In the genomic region with DNA sequence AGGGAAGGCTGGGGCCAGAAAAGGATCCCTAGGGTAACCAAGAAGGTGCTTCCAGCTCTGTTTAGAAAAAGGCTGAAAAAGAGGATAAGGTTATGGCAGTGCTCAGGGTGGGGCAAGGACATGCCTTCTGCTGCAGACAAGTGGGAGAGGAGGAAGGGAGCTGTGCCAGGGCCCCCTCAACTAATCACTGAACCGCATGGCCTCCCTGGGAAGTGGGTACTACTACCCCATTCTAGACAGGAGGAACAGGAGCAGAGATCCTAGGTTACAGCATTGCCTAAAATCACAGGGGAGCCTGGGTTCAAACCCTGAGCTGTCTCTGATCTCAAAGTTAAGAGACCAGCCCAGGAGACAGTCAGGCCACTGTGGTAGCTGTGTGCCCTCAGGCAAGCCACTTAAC, we compare ENCODE assay signal across 17 cellular contexts.
DNase-seq lines count a peak whose midpoint lies in the region; ATAC-seq and TF ChIP-seq lines count a peak whose summit lies in the region.
"Had no signal": no experiment of that assay in that cellular context is flagged by ENCODE, and none has a peak within 500 bp of the region (broad histone marks: within the 10 kb centered on the region; RNA-seq: fewer than 3 reads in every experiment).

No MANE protein-coding gene starts in this region.

- H3K36me3 ChIP-seq in osteoblast (ENCODE audit: insufficient read depth, low read length): no peaks in the 10 kb centered on the region
- H3K36me3 ChIP-seq in thyroid gland: no peaks in the 10 kb centered on the region
- H3K36me3 ChIP-seq: BE2C, BLaER1 had no signal

- no peaks in the 10 kb centered on the region for H3K79me2 ChIP-seq in osteoblast (ENCODE audit: insufficient read depth, low read length)

- H3K27me3 ChIP-seq in osteoblast (ENCODE audit: insufficient read depth, low read length) (no peaks in the 10 kb centered on the region), thyroid gland (no peaks in the 10 kb centered on the region)
- H3K27me3 ChIP-seq: BE2C, BLaER1 had no signal

- H3K9me3 ChIP-seq in osteoblast (ENCODE audit: low read depth, low read length) (no peaks in the 10 kb centered on the region), thyroid gland (no peaks in the 10 kb centered on the region)
- H3K9me3 ChIP-seq: BE2C, BLaER1 had no signal

- TF ChIP-seq CTCF in osteoblast (IDR thresholded peaks at IDR 0.05; ENCODE audit: extremely low read depth, low read depth, low read length): no peak
- TF ChIP-seq CTCF in thyroid gland (IDR thresholded peaks at IDR 0.05): no peak

- H3K4me1 ChIP-seq in osteoblast (ENCODE audit: insufficient read depth, low read length) (no peaks in the 10 kb centered on the region), thyroid gland (peaks cover 72 to 85% of the 10 kb centered on the region in 2 donors)
- H3K4me1 ChIP-seq: BE2C had no signal

- no peak overlapping the region for H3K4me2 ChIP-seq in osteoblast (ENCODE audit: insufficient read depth, low read length)
- H3K4me2 ChIP-seq: BLaER1 had no signal

- no peak for TF ChIP-seq POLR2A in thyroid gland (IDR thresholded peaks at IDR 0.05)

- ATAC-seq in GM19035 (IDR thresholded peaks at IDR 0.05; ENCODE audit: unreplicated experiment): no peak

- peak; percentile 69 for DNase-seq in osteoblast (ENCODE audit: insufficient read length, low spot score, missing footprints)
- DNase-seq in thyroid gland: peak; percentile 90 to 92
- no peak for DNase-seq in inferior parietal cortex (ENCODE audit: extremely low spot score)
- no peak for DNase-seq in foreskin melanocyte
- DNase-seq: 8988T; ACHN; BE2C; CD4-positive, alpha-beta memory T cell; CD4-positive, CD25-positive, alpha-beta regulatory T cell; CD8-positive, alpha-beta memory T cell; COR-L47; DMS 273 treated with DMSO at 0.1 percent for 48 hours; DMS153; DMS79 treated with DMSO at 0.1 percent for 48 hours; GF-D8 had no signal

- 31 to 58% methylated on average over 1 of the region's 1 CpG for WGBS in thyroid gland, 2 donors

- no peak overlapping the region for H3K27ac ChIP-seq in osteoblast (ENCODE audit: low read depth, low read length)
- peak overlapping the region; percentile 41 to 87 (median 67) for H3K27ac ChIP-seq in thyroid gland
- H3K27ac ChIP-seq: BLaER1 had no signal

- intact Hi-C loops in thyroid gland (cut with DNase I): no loop called here

- no peak overlapping the region for H3K4me3 ChIP-seq in osteoblast (ENCODE audit: insufficient read depth, low read length)
- H3K4me3 ChIP-seq in thyroid gland (replicated peaks in 1 of 3): no peak overlapping the region
- H3K4me3 ChIP-seq: BLaER1 had no signal

- H4K20me1 ChIP-seq in osteoblast (ENCODE audit: insufficient read depth, low read length): no peaks in the 10 kb centered on the region
- H4K20me1 ChIP-seq: BLaER1 had no signal

- H2AFZ ChIP-seq in osteoblast (ENCODE audit: low read length): no peak overlapping the region

Comparison
In these comparisons a context has a peak if more than half of its experiments do, and no peak if none do; other contexts are left out.
1. DNase-seq: peak in osteoblast (single experiment) and thyroid gland (2 of 2); none in inferior parietal cortex (single experiment) and foreskin melanocyte (single experiment).